20 cellular contexts compared by ENCODE assay signal in the genomic region with DNA sequence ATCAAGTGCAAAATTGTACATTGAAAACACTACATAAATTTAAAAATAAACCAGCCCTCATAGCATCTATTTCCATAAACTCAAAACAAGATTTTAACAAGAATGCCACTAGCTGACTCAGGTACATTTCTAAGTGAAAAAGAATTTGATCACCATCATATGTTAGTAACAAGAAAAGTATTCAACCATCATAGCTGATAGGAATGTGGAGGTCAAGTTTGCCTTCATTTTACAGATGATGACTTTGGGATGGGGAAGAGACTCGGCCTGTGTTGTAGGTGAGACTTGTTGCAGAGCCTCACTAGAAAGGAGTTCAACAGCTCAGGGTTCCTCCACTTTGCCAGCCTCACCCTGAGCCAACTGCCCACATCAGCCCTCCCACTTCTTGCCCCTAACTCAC.
"Had no signal": no experiment of that assay in that cellular context is flagged by ENCODE, and none has a peak within 500 bp of the region (broad histone marks: within the 10 kb centered on the region; RNA-seq: fewer than 3 reads in every experiment).

No MANE protein-coding gene starts in this region.

- H3K79me2 ChIP-seq: parathyroid adenoma had no signal

- H3K27ac ChIP-seq: dorsolateral prefrontal cortex, left lung, parathyroid adenoma, sigmoid colon, spleen had no signal

- H3K27me3 ChIP-seq: left lung, sigmoid colon, spleen had no signal

- H2AFZ ChIP-seq: parathyroid adenoma had no signal

- FAIRE-seq: keratinocyte had no signal

- H3K9ac ChIP-seq: parathyroid adenoma had no signal

- H3K36me3 ChIP-seq: left lung, sigmoid colon, spleen had no signal

- H3K9me3 ChIP-seq: left lung, sigmoid colon, spleen had no signal

- H3K4me1 ChIP-seq: parathyroid adenoma, sigmoid colon had no signal

- DNase-seq: activated CD4-positive, alpha-beta memory T cell treated with anti-CD3 and anti-CD28 coated beads, Interleukin-2, amount 10 ng/mL, durations not matched to agents 7 days and 5 days; activated CD4-positive, alpha-beta T cell treated with anti-CD3 and anti-CD28 coated beads for 48 hours; activated CD4-positive, CD25-positive, alpha-beta regulatory T cell; activated CD8-positive, alpha-beta memory T cell treated with anti-CD3 and anti-CD28 coated beads, Interleukin-2, amount 10 ng/mL, durations not matched to agents 7 days and 5 days; activated naive CD4-positive, alpha-beta T cell; activated naive CD8-positive, alpha-beta T cell treated with anti-CD3 and anti-CD28 coated beads for 36 hours; amniotic stem cell; dorsolateral prefrontal cortex; erythroblast; foreskin melanocyte; glutamatergic neuron; hippocampal formation; left lung; midbrain; sigmoid colon; spleen; stimulated activated naive B cell treated with anti-CD40 and anti-IgM and Interleukin-4, amounts not matched to agents 10 μg/mL and 1 μg/mL and 100 μg/mL, for 72 hours had no signal

- H3K4me3 ChIP-seq: dorsolateral prefrontal cortex, left lung, sigmoid colon, spleen had no signal

- ATAC-seq: activated CD8-positive, alpha-beta memory T cell treated with anti-CD3 and anti-CD28 coated beads, Interleukin-2, amount 10 ng/mL, durations not matched to agents 7 days and 5 days; activated T-helper 17 cell treated with anti-CD3 and anti-CD28 coated beads, Interleukin-2, amount 50 U/mL, for 72 hours; left lung; stimulated activated naive B cell treated with anti-CD40 and anti-IgM and Interleukin-4, amounts not matched to agents 10 μg/mL and 1 μg/mL and 100 μg/mL, for 72 hours had no signal
